1 cellular context compared by ENCODE assay signal in genomic region chr13:30422056-30422914, GRCh38.
TF ChIP-seq lines count a peak whose summit lies in the region.

Gene UBE2L5, plus strand, starts transcription at chr13:30422493. Its CDS starts 5,498 bp downstream, at chr13:30427991.

TF ChIP-seq in H1, 55 proteins besides CTCF, POLR2A, EP300 and RAD21 (continued from another document):
- TF ChIP-seq POLR2AphosphoS5 (IDR thresholded peaks at IDR 0.05; ENCODE audit: low read depth, low read length), result peak; percentile 56
- TF ChIP-seq EZH2 (IDR thresholded peaks at IDR 0.05; ENCODE audit: low read depth, low read length, severe bottlenecking), result no peak
